In genomic region chrX:16718824-16719333, GRCh38 we compare ENCODE assay signal across 8 cellular contexts. TPM values are rescaled to one million over a fixed set of nuclear protein-coding genes. Genes with fewer than 3 reads are reported as not detected.
A peak's percentile ranks its signal among the peaks of the same experiment; 100 is the strongest.
DNase-seq lines count a peak whose midpoint lies in the region; ATAC-seq and TF ChIP-seq lines count a peak whose summit lies in the region.

No MANE protein-coding gene starts in this region.

- H3K9me3 Mint-ChIP-seq in IgD-negative memory B cell, result no peaks in the 10 kb centered on the region

- ATAC-seq in heart right ventricle, result no peak

- DNase-seq in heart right ventricle, result no peak
- no peak for DNase-seq in cardiac septum (ENCODE audit: low spot score)
- DNase-seq in coronary artery (ENCODE audit: low spot score), result no peak
- no peak for DNase-seq in NCI-H1436 treated with DMSO at 0.1 percent for 48 hours (lab: John Stamatoyannopoulos, UW)
- no peak for DNase-seq in Ammon's horn (ENCODE audit: low spot score)
- no peak for DNase-seq in NCI-H2029 (lab: John Stamatoyannopoulos, UW)

- H3K27me3 Mint-ChIP-seq in IgD-negative memory B cell, result peaks cover 6% of the 10 kb centered on the region

- intact Hi-C loops in heart right ventricle (cut with DNase I), result loop anchor here in 3 of 10 donors (5.0 to 10.0 kb wide), 2 partner anchors 68 to 146 kb away; partner anchors contain the start of gene TXLNG (in 2 of the 3)
- intact Hi-C loops in cardiac septum (cut with DNase I), result loop anchor here (10.0 kb wide), 1 partner anchor 864 kb away; the partner anchor contains the start of gene AP1S2

- TF ChIP-seq CTCF in heart right ventricle (IDR thresholded peaks at IDR 0.05) (no peak), coronary artery (IDR thresholded peaks at IDR 0.05) (no peak)

- H3K4me3 Mint-ChIP-seq in IgD-negative memory B cell, result peak overlapping the region; percentile 97 to 99 (median 98)

- peak overlapping the region; percentile 4 for H2AFZ ChIP-seq in neuron (ENCODE audit: low read depth, low read length)

- WGBS in heart right ventricle, 2 donors, result 11 to 13% methylated on average over 6 of the region's 6 CpGs

- H3K36me3 ChIP-seq in heart right ventricle (peaks cover 0 to 2% (median 0%) of the 10 kb centered on the region in 9 donors), neuron (ENCODE audit: insufficient read depth, low read length) (no peaks in the 10 kb centered on the region)

- H3K36me3 Mint-ChIP-seq in IgD-negative memory B cell, result no peaks in the 10 kb centered on the region

- peak overlapping the region; percentile 66 to 97 (median 94) for H3K27ac ChIP-seq in heart right ventricle
- H3K27ac ChIP-seq in coronary artery, result peak overlapping the region; percentile 93 to 96

- H3K4me1 Mint-ChIP-seq in IgD-negative memory B cell, result peaks cover 16 to 29% (median 28%) of the 10 kb centered on the region in 3 donors

- peak overlapping the region; percentile 98 to 99 (median 98) for H3K27ac Mint-ChIP-seq in IgD-negative memory B cell

- peak overlapping the region; percentile 38 to 84 (median 73) for H3K4me3 ChIP-seq in heart right ventricle
- peak overlapping the region; percentile 93 for H3K4me3 ChIP-seq in coronary artery
- peak overlapping the region; percentile 78 for H3K4me3 ChIP-seq in neuron (ENCODE audit: low read length)

- H3K4me1 ChIP-seq in heart right ventricle (peaks cover 0 to 32% (median 5%) of the 10 kb centered on the region in 9 donors), neuron (ENCODE audit: insufficient read depth, low read length) (peaks cover 6% of the 10 kb centered on the region)

- peaks cover 0 to 19% (median 0%) of the 10 kb centered on the region in 7 donors for H3K27me3 ChIP-seq in heart right ventricle
- no peaks in the 10 kb centered on the region for H3K27me3 ChIP-seq in neuron (ENCODE audit: insufficient read depth, low read length)

- H3K9me3 ChIP-seq in heart right ventricle, result no peaks in the 10 kb centered on the region
- H3K9me3 ChIP-seq in neuron (ENCODE audit: low read length), result no peaks in the 10 kb centered on the region

RNA-seq across cellular contexts. Expression of gene SYAP1, which starts 0.5 kb away (rescaled TPM):
- total RNA-seq in heart right ventricle (10 to 100 TPM; 14.6 to 25.4 (median 17.5) TPM), cardiac septum (21.0 TPM)
- polyA plus RNA-seq in heart right ventricle (10 to 100 TPM in 1 of 2 donors, 1 to 10 TPM in 1; 9.7 to 10.9 TPM), IgD-negative memory B cell (19.8 TPM)

RNA-seq across cellular contexts. Expression of gene CTPS2, which starts 6.4 kb away (rescaled TPM):
- 1 to 10 TPM; 4.3 to 6.8 (median 5.2) TPM for total RNA-seq in heart right ventricle
- polyA plus RNA-seq in heart right ventricle, result 10 to 100 TPM in 1 of 2 donors, 1 to 10 TPM in 1; 2.7 to 15.8 TPM
- total RNA-seq in cardiac septum, result 5.9 TPM
- polyA plus RNA-seq in IgD-negative memory B cell, result 4.5 TPM
